ENCODE assay signal across 22 cellular contexts in the genomic region with DNA sequence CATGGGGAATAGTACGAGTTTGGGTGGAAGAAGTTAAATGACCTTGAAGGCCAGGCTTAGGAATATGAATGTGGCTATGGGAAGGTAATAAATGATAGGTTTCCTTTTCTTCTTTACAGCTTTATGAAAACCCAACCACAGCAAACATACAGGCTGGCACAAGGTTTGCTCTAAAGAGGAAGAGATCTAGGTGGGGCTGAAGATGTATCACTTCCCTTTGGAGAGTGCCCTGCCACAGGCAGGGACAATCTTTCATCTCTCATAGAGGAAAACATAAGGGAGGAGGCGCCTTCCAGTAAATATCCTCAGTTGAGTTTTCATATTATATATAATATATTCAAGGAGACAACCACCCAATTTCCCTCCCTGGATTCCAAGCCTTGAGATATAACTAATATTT.
"Had no signal": no experiment of that assay in that cellular context is flagged by ENCODE, and none has a peak within 500 bp of the region (broad histone marks: within the 10 kb centered on the region; RNA-seq: fewer than 3 reads in every experiment).

No MANE protein-coding gene starts in this region.

- FAIRE-seq: astrocyte, RCC 7860 had no signal

- DNase-seq: activated CD4-positive, alpha-beta memory T cell treated with anti-CD3 and anti-CD28 coated beads for 36 hours; activated CD4-positive, alpha-beta T cell treated with anti-CD3 and anti-CD28 coated beads, Interleukin-2, amount 10 ng/mL, durations not matched to agents 7 days and 5 days; activated CD4-positive, CD25-positive, alpha-beta regulatory T cell; activated CD8-positive, alpha-beta memory T cell treated with anti-CD3 and anti-CD28 coated beads for 24 hours; activated gamma-delta T cell; activated naive CD4-positive, alpha-beta T cell treated with anti-CD3 and anti-CD28 coated beads for 36 hours; activated T-cell treated with anti-CD3 and anti-CD28 coated beads, Interleukin-2, amount 50 U/mL, for 4 hours; amygdala; Karpas-422; NCI-H1105; NCI-H1436; NCI-H1694 treated with DMSO at 0.1 percent for 48 hours; NCI-H2081; NCI-H510A treated with DMSO at 0.1 percent for 48 hours; NCI-H69; SHP77 treated with DMSO at 0.1 percent for 48 hours; T-helper 17 cell; T-helper 9 cell had no signal

- H3K27ac ChIP-seq: VCaP had no signal

- ATAC-seq: activated T-cell treated with anti-CD3 and anti-CD28 coated beads, Interleukin-2, amount 50 U/mL, for 4 hours; activated T-helper 17 cell treated with anti-CD3 and anti-CD28 coated beads, Interleukin-2, amount 50 U/mL, for 72 hours; T-helper 17 cell had no signal
